ENCODE assay signal across 25 cellular contexts in the genomic region with DNA sequence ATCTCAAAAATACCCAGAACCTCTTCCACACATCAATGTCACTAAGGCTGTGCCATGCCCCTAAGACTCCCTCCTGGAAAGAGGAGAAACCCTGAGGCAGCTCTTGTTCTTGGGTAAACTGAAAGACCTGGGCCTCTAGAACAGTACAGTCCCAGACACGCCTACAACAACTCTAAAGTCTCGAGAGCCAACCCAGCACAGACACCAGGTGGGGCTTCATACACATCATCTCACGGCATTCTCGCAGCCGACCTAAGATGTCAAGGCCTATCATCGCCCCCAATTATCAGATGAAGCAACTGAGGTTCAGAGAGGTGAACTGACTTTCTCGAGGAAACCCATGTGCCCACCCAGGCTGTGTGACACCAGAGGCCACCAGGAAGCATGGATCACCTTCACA.
DNase-seq lines count a peak whose midpoint lies in the region; ATAC-seq and TF ChIP-seq lines count a peak whose summit lies in the region.
"Had no signal": no experiment of that assay in that cellular context is flagged by ENCODE, and none has a peak within 500 bp of the region (broad histone marks: within the 10 kb centered on the region; RNA-seq: fewer than 3 reads in every experiment).

No MANE protein-coding gene starts in this region.

- H3K36me3 ChIP-seq in heart left ventricle (peaks cover 0 to 3% (median 0%) of the 10 kb centered on the region in 9 donors), thoracic aorta (no peaks in the 10 kb centered on the region), brain microvascular endothelial cell (replicated peaks) (no peaks in the 10 kb centered on the region)
- H3K36me3 ChIP-seq: pancreas, uterus had no signal

- H3K4me3 ChIP-seq in heart left ventricle (no peak overlapping the region), thoracic aorta (no peak overlapping the region), brain microvascular endothelial cell (ENCODE audit: low read depth, low read length) (no peak overlapping the region)
- H3K4me3 ChIP-seq: BLaER1, pancreas, uterus had no signal

- DNase-seq in Right ventricle myocardium inferior (ENCODE audit: missing footprints) (peak; percentile 22), heart left ventricle (no peak), glutamatergic neuron (no peak), thoracic aorta (ENCODE audit: low spot score) (no peak), brain microvascular endothelial cell (no peak)
- DNase-seq in activated CD8-positive, alpha-beta T cell treated with anti-CD3 and anti-CD28 coated beads, Interleukin-2, amount 10 ng/mL, durations not matched to agents 7 days and 5 days: no peak
- DNase-seq: activated naive CD8-positive, alpha-beta T cell treated with anti-CD3 and anti-CD28 coated beads, Interleukin-2, amount 10 ng/mL, durations not matched to agents 7 days and 5 days; cerebellar nuclear complex; DND-41; head of caudate nucleus; kidney; NCI-H1417; NCI-H2227 treated with DMSO at 0.1 percent for 48 hours; nephron progenitor cell; pancreas; RPMI8226; stimulated activated CD4-positive, alpha-beta T cell treated with anti-CD3 and anti-CD28 coated beads, Interleukin-2, amount 100 ng/mL, for 24 hours; T-helper 2 cell; uterus had no signal

- CTCF ChIA-PET in activated CD8-positive, alpha-beta T cell treated with anti-CD3 and anti-CD28 coated beads, Interleukin-2, amount 10 ng/mL, durations not matched to agents 7 days and 5 days (lab: Charles Lee): interaction anchor here (1.1 kb wide), 1 partner anchor 219 kb away, joined by 5 read pairs; no protein-coding TSS in a partner anchor

- intact Hi-C loops in Right ventricle myocardium inferior (cut with DNase I) (loop anchor here (5.0 kb wide), 1 partner anchor 217 kb away; no protein-coding TSS in a partner anchor), heart left ventricle (cut with DNase I) (loop anchor here in 6 of 10 donors (5.0 to 10.0 kb wide), 5 partner anchors 53 to 148 kb away; a partner anchor contains a TSS)

- H3K36me3 Mint-ChIP-seq in activated CD8-positive, alpha-beta T cell treated with anti-CD3 and anti-CD28 coated beads, Interleukin-2, amount 10 ng/mL, durations not matched to agents 7 days and 5 days (ENCODE audit: low read depth): no peaks in the 10 kb centered on the region
- peaks cover 11% of the 10 kb centered on the region for H3K36me3 Mint-ChIP-seq in glutamatergic neuron (ENCODE audit: unreplicated experiment)

- TF ChIP-seq CTCF in heart left ventricle (IDR thresholded peaks at IDR 0.05) (no peak), glutamatergic neuron (IDR thresholded peaks at IDR 0.05; ENCODE audit: partially characterized antibody, unreplicated experiment) (no peak), thoracic aorta (IDR thresholded peaks at IDR 0.05) (no peak), brain microvascular endothelial cell (IDR thresholded peaks at IDR 0.05; ENCODE audit: low read depth, low read length, missing control alignments) (no peak)

- H3K27me3 ChIP-seq in heart left ventricle (no peaks in the 10 kb centered on the region), thoracic aorta (replicated peaks; ENCODE audit: insufficient read depth) (no peaks in the 10 kb centered on the region), brain microvascular endothelial cell (replicated peaks) (no peaks in the 10 kb centered on the region)
- H3K27me3 ChIP-seq: BLaER1, pancreas, uterus had no signal

- no peaks in the 10 kb centered on the region for H3K27me3 Mint-ChIP-seq in activated CD8-positive, alpha-beta T cell treated with anti-CD3 and anti-CD28 coated beads, Interleukin-2, amount 10 ng/mL, durations not matched to agents 7 days and 5 days (ENCODE audit: low read depth)
- H3K27me3 Mint-ChIP-seq in glutamatergic neuron (ENCODE audit: unreplicated experiment): peaks cover 62% of the 10 kb centered on the region
- H3K27me3 Mint-ChIP-seq: activated naive CD8-positive, alpha-beta T cell treated with anti-CD3 and anti-CD28 coated beads, Interleukin-2, amount 10 ng/mL, durations not matched to agents 7 days and 5 days had no signal

- ATAC-seq in Right ventricle myocardium inferior: no peak
- ATAC-seq in heart left ventricle: no peak
- ATAC-seq in activated CD8-positive, alpha-beta T cell treated with anti-CD3 and anti-CD28 coated beads, Interleukin-2, amount 10 ng/mL, durations not matched to agents 7 days and 5 days: peak; percentile 48
- no peak for ATAC-seq in thoracic aorta (ENCODE audit: insufficient number of reproducible peaks, low FRiP score, low read depth)
- ATAC-seq in HG03097 (IDR thresholded peaks at IDR 0.05; ENCODE audit: low FRiP score, unreplicated experiment): no peak
- ATAC-seq in HG02973 (IDR thresholded peaks at IDR 0.05; ENCODE audit: unreplicated experiment): no peak
- ATAC-seq: HCT116, pancreas had no signal

- POLR2A ChIA-PET in activated CD8-positive, alpha-beta T cell treated with anti-CD3 and anti-CD28 coated beads, Interleukin-2, amount 10 ng/mL, durations not matched to agents 7 days and 5 days (lab: Charles Lee): no interaction called here

- peaks cover 11 to 74% (median 46%) of the 10 kb centered on the region in 12 donors for H3K4me1 ChIP-seq in heart left ventricle
- peaks cover 22 to 60% of the 10 kb centered on the region in 2 donors for H3K4me1 ChIP-seq in thoracic aorta (ENCODE audit: control insufficient read depth in 1 of 2, low read depth in 2 of 2)

- in situ Hi-C loops in brain microvascular endothelial cell (cut with HindIII; ENCODE audit: low pct_ligation_motif_present, low sequenced_read_pairs): no loop called here

- peak overlapping the region in 1 of 12 donors; percentile 89 for H3K27ac ChIP-seq in heart left ventricle
- H3K27ac ChIP-seq in thoracic aorta: peak overlapping the region; percentile 94 to 99
- no peak overlapping the region for H3K27ac ChIP-seq in brain microvascular endothelial cell
- H3K27ac ChIP-seq: BLaER1, KMS-11, pancreas had no signal

- H3K9me3 Mint-ChIP-seq in activated CD8-positive, alpha-beta T cell treated with anti-CD3 and anti-CD28 coated beads, Interleukin-2, amount 10 ng/mL, durations not matched to agents 7 days and 5 days (ENCODE audit: insufficient read depth): no peaks in the 10 kb centered on the region
- H3K9me3 Mint-ChIP-seq in glutamatergic neuron (ENCODE audit: unreplicated experiment): peaks cover 74% of the 10 kb centered on the region
- H3K9me3 Mint-ChIP-seq: activated naive CD8-positive, alpha-beta T cell treated with anti-CD3 and anti-CD28 coated beads, Interleukin-2, amount 10 ng/mL, durations not matched to agents 7 days and 5 days; activated T-helper 1 cell treated with anti-CD3 and anti-CD28 coated beads, Interleukin-12 subunit alpha, Interleukin-12 subunit beta, Interleukin-2, Interleukin-4 antibody, amounts not matched to agents 30 ng/mL and 10 ng/mL and 1 ng/mL, durations not matched to agents 14 hours and 24 hours and 36 hours; nephron progenitor cell had no signal

- H3K9me3 ChIP-seq in heart left ventricle: no peaks in the 10 kb centered on the region
- no peaks in the 10 kb centered on the region for H3K9me3 ChIP-seq in thoracic aorta
- H3K9me3 ChIP-seq: BLaER1, pancreas, uterus had no signal

- H3K27ac Mint-ChIP-seq in activated CD8-positive, alpha-beta T cell treated with anti-CD3 and anti-CD28 coated beads, Interleukin-2, amount 10 ng/mL, durations not matched to agents 7 days and 5 days: peak overlapping the region; percentile 25
- peak overlapping the region; percentile 90 for H3K27ac Mint-ChIP-seq in glutamatergic neuron (ENCODE audit: unreplicated experiment)
- H3K27ac Mint-ChIP-seq: activated naive CD8-positive, alpha-beta T cell treated with anti-CD3 and anti-CD28 coated beads, Interleukin-2, amount 10 ng/mL, durations not matched to agents 7 days and 5 days; activated T-helper 1 cell treated with anti-CD3 and anti-CD28 coated beads, Interleukin-12 subunit alpha, Interleukin-12 subunit beta, Interleukin-2, Interleukin-4 antibody, amounts not matched to agents 30 ng/mL and 10 ng/mL and 1 ng/mL, durations not matched to agents 14 hours and 24 hours and 36 hours; nephron progenitor cell had no signal

- no peak overlapping the region for H3K4me3 Mint-ChIP-seq in activated CD8-positive, alpha-beta T cell treated with anti-CD3 and anti-CD28 coated beads, Interleukin-2, amount 10 ng/mL, durations not matched to agents 7 days and 5 days
- peak overlapping the region; percentile 49 for H3K4me3 Mint-ChIP-seq in glutamatergic neuron (ENCODE audit: unreplicated experiment)
- H3K4me3 Mint-ChIP-seq: activated naive CD8-positive, alpha-beta T cell treated with anti-CD3 and anti-CD28 coated beads, Interleukin-2, amount 10 ng/mL, durations not matched to agents 7 days and 5 days; activated T-helper 1 cell treated with anti-CD3 and anti-CD28 coated beads, Interleukin-12 subunit alpha, Interleukin-12 subunit beta, Interleukin-2, Interleukin-4 antibody, amounts not matched to agents 30 ng/mL and 10 ng/mL and 1 ng/mL, durations not matched to agents 14 hours and 24 hours and 36 hours; nephron progenitor cell had no signal

- peaks cover 24% of the 10 kb centered on the region for H3K4me1 Mint-ChIP-seq in activated CD8-positive, alpha-beta T cell treated with anti-CD3 and anti-CD28 coated beads, Interleukin-2, amount 10 ng/mL, durations not matched to agents 7 days and 5 days (ENCODE audit: low read depth)
- H3K4me1 Mint-ChIP-seq in glutamatergic neuron (ENCODE audit: low read depth, unreplicated experiment): peaks cover 63% of the 10 kb centered on the region

- TF ChIP-seq POLR2A in heart left ventricle (IDR thresholded peaks at IDR 0.05): no peak

- WGBS in heart left ventricle, 4 donors: 92 to 100% (median 96%) methylated on average over 7 of the region's 7 CpGs
